40 cellular contexts compared by ENCODE assay signal in the genomic region with DNA sequence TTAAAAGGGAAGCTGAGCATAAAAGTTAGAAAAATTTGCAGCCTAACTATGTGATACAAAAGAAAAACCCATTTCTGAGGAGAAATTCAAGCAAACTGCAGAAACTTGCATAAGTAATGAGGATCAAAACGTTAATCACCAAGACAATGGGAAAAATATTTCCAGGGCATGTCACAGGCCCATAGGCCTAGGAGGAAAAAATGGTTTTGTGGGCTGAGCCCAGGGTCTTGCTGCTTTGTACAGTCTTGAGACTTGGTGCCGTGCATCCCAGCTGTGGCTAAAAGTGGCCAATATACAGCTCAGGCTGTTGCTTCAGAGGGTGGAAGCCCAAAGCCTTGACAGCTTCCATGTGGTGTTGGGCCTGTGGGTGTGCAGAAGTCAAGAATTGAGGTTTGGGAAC. TPM values are rescaled to one million over a fixed set of nuclear protein-coding genes. Genes with fewer than 3 reads are reported as not detected.
"Had no signal": no experiment of that assay in that cellular context is flagged by ENCODE, and none has a peak within 500 bp of the region (broad histone marks: within the 10 kb centered on the region; RNA-seq: fewer than 3 reads in every experiment).

No MANE protein-coding gene starts in this region.

- H3K27ac ChIP-seq: adrenal gland, body of pancreas, brain microvascular endothelial cell, breast epithelium, cardiac muscle cell, VCaP had no signal

- H3K4me3 ChIP-seq: adrenal gland, body of pancreas, breast epithelium, cardiac muscle cell had no signal

- H3K9me3 ChIP-seq: adrenal gland had no signal

- ATAC-seq: activated CD4-positive, alpha-beta T cell treated with anti-CD3 and anti-CD28 coated beads for 36 hours; activated CD4-positive, CD25-positive, alpha-beta regulatory T cell treated with anti-CD3 and anti-CD28 coated beads, Interleukin-2, amount 50 U/mL, for 24 hours; activated CD8-positive, alpha-beta memory T cell treated with anti-CD3 and anti-CD28 coated beads, Interleukin-2, amount 10 ng/mL, durations not matched to agents 7 days and 5 days; activated CD8-positive, alpha-beta T cell treated with anti-CD3 and anti-CD28 coated beads, Interleukin-2, amount 10 ng/mL, durations not matched to agents 7 days and 5 days; activated naive CD4-positive, alpha-beta T cell treated with anti-CD3 and anti-CD28 coated beads, Interleukin-2, amount 50 U/mL, for 72 hours; activated T-helper 17 cell treated with anti-CD3 and anti-CD28 coated beads, Interleukin-2, amount 50 U/mL, for 72 hours; body of pancreas had no signal

- DNase-seq: activated CD4-positive, alpha-beta memory T cell treated with anti-CD3 and anti-CD28 coated beads, Interleukin-2, amount 10 ng/mL, durations not matched to agents 7 days and 5 days; activated CD4-positive, alpha-beta T cell treated with anti-CD3 and anti-CD28 coated beads for 1 hour; activated CD4-positive, alpha-beta T cell treated with anti-CD3 and anti-CD28 coated beads for 36 hours; activated CD4-positive, alpha-beta T cell treated with anti-CD3 and anti-CD28 coated beads for 48 hours; activated CD4-positive, alpha-beta T cell treated with anti-CD3 and anti-CD28 coated beads, Interleukin-2, amount 10 ng/mL, durations not matched to agents 7 days and 5 days; activated CD4-positive, alpha-beta T cell treated with anti-CD3 and anti-CD28 coated beads, Interleukin-2, amount 50 U/mL, for 48 hours; activated CD4-positive, CD25-positive, alpha-beta regulatory T cell; activated CD8-positive, alpha-beta memory T cell treated with anti-CD3 and anti-CD28 coated beads for 24 hours; activated CD8-positive, alpha-beta memory T cell treated with anti-CD3 and anti-CD28 coated beads, Interleukin-2, amount 10 ng/mL, durations not matched to agents 7 days and 5 days; activated CD8-positive, alpha-beta memory T cell treated with anti-CD3 and anti-CD28 coated beads, Interleukin-2, amount 50 U/mL, for 48 hours; activated CD8-positive, alpha-beta T cell treated with anti-CD3 and anti-CD28 coated beads, Interleukin-2, amount 10 ng/mL, durations not matched to agents 7 days and 5 days; activated effector memory CD4-positive, alpha-beta T cell treated with anti-CD3 and anti-CD28 coated beads, Interleukin-2, amount 50 U/mL, for 16 hours; activated gamma-delta T cell treated with Interleukin-2 at 50 U/mL for 16 hours; activated naive CD4-positive, alpha-beta T cell; activated naive CD4-positive, alpha-beta T cell treated with anti-CD3 and anti-CD28 coated beads for 36 hours; activated naive CD4-positive, alpha-beta T cell treated with anti-CD3 and anti-CD28 coated beads, Interleukin-2, amount 50 U/mL, for 16 hours; activated naive CD8-positive, alpha-beta T cell treated with anti-CD3 and anti-CD28 coated beads for 36 hours; activated T-cell treated with anti-CD3 and anti-CD28 coated beads, Interleukin-2, amount 50 U/mL, for 24 hours; activated T-cell treated with anti-CD3 and anti-CD28 coated beads, Interleukin-2, amount 50 U/mL, for 48 hours; adrenal gland; amniotic stem cell; aorta; body of pancreas; brain microvascular endothelial cell; caudate nucleus; T-helper 1 cell; T-helper 2 cell; T-helper 9 cell had no signal

- H3K36me3 Mint-ChIP-seq: activated CD8-positive, alpha-beta memory T cell treated with anti-CD3 and anti-CD28 coated beads, Interleukin-2, amount 10 ng/mL, durations not matched to agents 7 days and 5 days; activated naive CD8-positive, alpha-beta T cell treated with anti-CD3 and anti-CD28 coated beads for 36 hours had no signal

- H3K27ac Mint-ChIP-seq: activated CD4-positive, alpha-beta memory T cell treated with anti-CD3 and anti-CD28 coated beads, Interleukin-2, amount 10 ng/mL, durations not matched to agents 7 days and 5 days; activated CD4-positive, alpha-beta T cell treated with anti-CD3 and anti-CD28 coated beads for 36 hours; activated CD4-positive, alpha-beta T cell treated with anti-CD3 and anti-CD28 coated beads, Interleukin-2, amount 10 ng/mL, durations not matched to agents 7 days and 5 days; activated CD8-positive, alpha-beta memory T cell treated with anti-CD3 and anti-CD28 coated beads, Interleukin-2, amount 10 ng/mL, durations not matched to agents 7 days and 5 days; activated CD8-positive, alpha-beta T cell treated with anti-CD3 and anti-CD28 coated beads, Interleukin-2, amount 10 ng/mL, durations not matched to agents 7 days and 5 days; activated naive CD4-positive, alpha-beta T cell treated with anti-CD3 and anti-CD28 coated beads for 36 hours; activated naive CD4-positive, alpha-beta T cell treated with anti-CD3 and anti-CD28 coated beads, Interleukin-2, amount 50 U/mL, for 72 hours; activated naive CD8-positive, alpha-beta T cell treated with anti-CD3 and anti-CD28 coated beads for 36 hours; activated T-cell treated with anti-CD3 and anti-CD28 coated beads, Interleukin-2, amount 50 U/mL, for 24 hours; activated T-helper 17 cell treated with anti-CD3 and anti-CD28 coated beads, Interleukin-2, amount 50 U/mL, for 72 hours; T-helper 1 cell treated with Interleukin-12 subunit alpha and Interleukin-12 subunit beta and Interleukin-4 antibody, amounts not matched to agents 30 μg/mL and 1 μg/mL, for 36 hours; T-helper 2 cell treated with Interferon-gamma antibody and Interleukin-4, amounts not matched to agents 5 μg/mL and 100 μg/mL, for 36 hours had no signal

- H3K4me1 ChIP-seq: adrenal gland, body of pancreas, breast epithelium had no signal

- FAIRE-seq: astrocyte, colon, TTC549 had no signal

- H3K4me1 Mint-ChIP-seq: activated CD4-positive, alpha-beta memory T cell treated with anti-CD3 and anti-CD28 coated beads, Interleukin-2, amount 10 ng/mL, durations not matched to agents 7 days and 5 days; activated CD4-positive, alpha-beta T cell treated with anti-CD3 and anti-CD28 coated beads for 36 hours; activated CD4-positive, alpha-beta T cell treated with anti-CD3 and anti-CD28 coated beads, Interleukin-2, amount 10 ng/mL, durations not matched to agents 7 days and 5 days; activated CD8-positive, alpha-beta memory T cell treated with anti-CD3 and anti-CD28 coated beads, Interleukin-2, amount 10 ng/mL, durations not matched to agents 7 days and 5 days; activated naive CD8-positive, alpha-beta T cell treated with anti-CD3 and anti-CD28 coated beads for 36 hours; activated T-helper 17 cell treated with anti-CD3 and anti-CD28 coated beads, Interleukin-2, amount 50 U/mL, for 72 hours; central memory CD8-positive, alpha-beta T cell had no signal

- H3K36me3 ChIP-seq: adrenal gland, brain microvascular endothelial cell, breast epithelium, cardiac muscle cell had no signal

- H3K4me3 Mint-ChIP-seq: activated CD4-positive, alpha-beta memory T cell treated with anti-CD3 and anti-CD28 coated beads, Interleukin-2, amount 10 ng/mL, durations not matched to agents 7 days and 5 days; activated CD4-positive, alpha-beta T cell treated with anti-CD3 and anti-CD28 coated beads for 36 hours; activated CD4-positive, alpha-beta T cell treated with anti-CD3 and anti-CD28 coated beads, Interleukin-2, amount 10 ng/mL, durations not matched to agents 7 days and 5 days; activated CD8-positive, alpha-beta memory T cell treated with anti-CD3 and anti-CD28 coated beads, Interleukin-2, amount 10 ng/mL, durations not matched to agents 7 days and 5 days; activated CD8-positive, alpha-beta T cell treated with anti-CD3 and anti-CD28 coated beads, Interleukin-2, amount 10 ng/mL, durations not matched to agents 7 days and 5 days; activated naive CD4-positive, alpha-beta T cell treated with anti-CD3 and anti-CD28 coated beads for 36 hours; activated naive CD8-positive, alpha-beta T cell treated with anti-CD3 and anti-CD28 coated beads for 36 hours; activated T-cell treated with anti-CD3 and anti-CD28 coated beads, Interleukin-2, amount 50 U/mL, for 24 hours; activated T-helper 17 cell treated with anti-CD3 and anti-CD28 coated beads, Interleukin-2, amount 50 U/mL, for 72 hours; central memory CD8-positive, alpha-beta T cell; T-helper 1 cell treated with Interleukin-12 subunit alpha and Interleukin-12 subunit beta and Interleukin-4 antibody, amounts not matched to agents 30 μg/mL and 1 μg/mL, for 36 hours; T-helper 2 cell treated with Interferon-gamma antibody and Interleukin-4, amounts not matched to agents 5 μg/mL and 100 μg/mL, for 36 hours had no signal

- H3K27me3 Mint-ChIP-seq: activated CD4-positive, alpha-beta memory T cell treated with anti-CD3 and anti-CD28 coated beads, Interleukin-2, amount 10 ng/mL, durations not matched to agents 7 days and 5 days; activated CD4-positive, alpha-beta T cell treated with anti-CD3 and anti-CD28 coated beads, Interleukin-2, amount 10 ng/mL, durations not matched to agents 7 days and 5 days; activated CD8-positive, alpha-beta memory T cell treated with anti-CD3 and anti-CD28 coated beads, Interleukin-2, amount 10 ng/mL, durations not matched to agents 7 days and 5 days; activated naive CD8-positive, alpha-beta T cell treated with anti-CD3 and anti-CD28 coated beads for 36 hours; activated T-cell treated with anti-CD3 and anti-CD28 coated beads, Interleukin-2, amount 50 U/mL, for 24 hours; central memory CD8-positive, alpha-beta T cell had no signal

- H3K27me3 ChIP-seq: adrenal gland, body of pancreas, brain microvascular endothelial cell, breast epithelium, cardiac muscle cell had no signal

- H3K9me3 Mint-ChIP-seq: activated T-helper 17 cell treated with anti-CD3 and anti-CD28 coated beads, Interleukin-2, amount 50 U/mL, for 72 hours; central memory CD8-positive, alpha-beta T cell had no signal

RNA-seq across cellular contexts. Expression of a gene that starts 37.7 kb away (rescaled TPM):
- total RNA-seq: activated CD4-positive, alpha-beta memory T cell treated with anti-CD3 and anti-CD28 coated beads, Interleukin-2, amount 10 ng/mL, durations not matched to agents 7 days and 5 days; activated CD4-positive, alpha-beta T cell treated with anti-CD3 and anti-CD28 coated beads for 36 hours; activated CD4-positive, alpha-beta T cell treated with anti-CD3 and anti-CD28 coated beads, Interleukin-2, amount 10 ng/mL, durations not matched to agents 7 days and 5 days; activated CD8-positive, alpha-beta memory T cell treated with anti-CD3 and anti-CD28 coated beads, Interleukin-2, amount 10 ng/mL, durations not matched to agents 7 days and 5 days; activated CD8-positive, alpha-beta T cell treated with anti-CD3 and anti-CD28 coated beads, Interleukin-2, amount 10 ng/mL, durations not matched to agents 7 days and 5 days; activated naive CD4-positive, alpha-beta T cell treated with anti-CD3 and anti-CD28 coated beads for 36 hours; activated naive CD4-positive, alpha-beta T cell treated with anti-CD3 and anti-CD28 coated beads, Interleukin-2, amount 50 U/mL, for 72 hours; activated naive CD8-positive, alpha-beta T cell treated with anti-CD3 and anti-CD28 coated beads for 36 hours; activated T-helper 17 cell treated with anti-CD3 and anti-CD28 coated beads, Interleukin-2, amount 50 U/mL, for 72 hours had no signal
